8 cellular contexts compared by ENCODE assay signal in genomic region chr9:14312721-14313377, GRCh38. TPM values are rescaled to one million over a fixed set of nuclear protein-coding genes. Genes with fewer than 3 reads are reported as not detected.
DNase-seq lines count a peak whose midpoint lies in the region.

No MANE protein-coding gene starts in this region.

- H3K36me3 ChIP-seq in MG63 (peaks cover 4% of the 10 kb centered on the region; the same call in 1 of the 2 replicates), urinary bladder (ENCODE audit: insufficient read depth) (no peaks in the 10 kb centered on the region)

- H3K27ac ChIP-seq in urinary bladder (ENCODE audit: low read depth): peak overlapping the region; percentile 78

- no peaks in the 10 kb centered on the region for H3K27me3 ChIP-seq in MG63

- no peaks in the 10 kb centered on the region for H3K4me1 ChIP-seq in urinary bladder (ENCODE audit: insufficient read depth)

- DNase-seq in COLO668 (lab: John Stamatoyannopoulos, UW; ENCODE audit: unreplicated experiment) (peak; percentile 76), MG63 (peak; percentile 89), dermis blood vessel endothelial cell (peak; percentile 48), medulla oblongata (ENCODE audit: extremely low spot score) (peak; percentile 45), NCI-H1694 treated with DMSO at 0.1 percent for 48 hours (lab: John Stamatoyannopoulos, UW) (no peak), ureter (ENCODE audit: low spot score) (no peak)
- no peak for DNase-seq in effector CD8-positive, alpha-beta T cell (lab: John Stamatoyannopoulos, UW)

- under 1% methylated on average over 56 of the region's 56 CpGs for WGBS in urinary bladder

- no peaks in the 10 kb centered on the region for H3K9me3 ChIP-seq in MG63

- H3K4me3 ChIP-seq in MG63: peak overlapping the region; percentile 88
- peak overlapping the region; percentile 97 for H3K4me3 ChIP-seq in urinary bladder (ENCODE audit: low read depth, low read length)

RNA-seq across cellular contexts. Expression of gene NFIB, which starts 1.1 kb away (rescaled TPM):
- total RNA-seq in MG63 (2014; rRNA removed; shearing (Covaris generic); ENCODE audit: low replicate concordance): 47.3 and 62.1 TPM in 2 replicates
- total RNA-seq in dermis blood vessel endothelial cell: 153 and 193 TPM in 2 replicates
- total RNA-seq in urinary bladder: 217 TPM
- 20.8 TPM for polyA plus RNA-seq in urinary bladder
- total RNA-seq in ureter: 99.1 TPM

Comparison
In these comparisons a context has a peak if more than half of its experiments do, and no peak if none do; other contexts are left out.
1. DNase-seq: peak in COLO668 (single experiment), MG63 (single experiment), dermis blood vessel endothelial cell (single experiment) and medulla oblongata (single experiment); none in effector CD8-positive, alpha-beta T cell (single experiment), NCI-H1694 treated with DMSO at 0.1 percent for 48 hours (single experiment) and ureter (single experiment).